Comparison of ENCODE assay signal across 28 cellular contexts in the genomic region with DNA sequence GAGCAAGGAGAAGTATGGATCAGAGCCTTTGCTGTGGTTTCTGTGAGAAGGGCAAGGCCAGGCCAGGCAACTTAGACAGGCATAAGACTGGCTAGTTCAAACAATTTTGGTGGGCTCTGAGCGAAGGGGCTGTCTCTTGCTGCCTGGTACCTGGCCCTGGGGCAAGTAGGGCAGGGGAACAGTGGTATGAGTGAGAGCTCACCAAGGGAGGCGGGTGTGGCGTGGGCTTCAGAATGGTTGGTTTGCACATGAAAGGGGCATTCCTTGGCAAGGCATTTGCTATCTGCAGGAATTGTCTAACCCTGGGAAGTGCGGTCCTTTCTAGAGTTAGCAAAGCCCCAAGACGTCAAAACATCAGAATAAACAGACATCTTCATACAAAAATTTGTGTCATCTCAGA.
"Had no signal": no experiment of that assay in that cellular context is flagged by ENCODE, and none has a peak within 500 bp of the region (broad histone marks: within the 10 kb centered on the region; RNA-seq: fewer than 3 reads in every experiment).

No MANE protein-coding gene starts in this region.

- DNase-seq: hippocampal formation; immature natural killer cell; kidney; left colon; left lung; lower lobe of right lung; mammary epithelial cell; mesenchymal stem cell; naive B cell; natural killer cell; nephron progenitor cell; occipital lobe; right lobe of liver; stimulated activated CD4-positive, alpha-beta T cell treated with anti-CD3 and anti-CD28 coated beads, Interleukin-12 subunit alpha, Interleukin-12 subunit beta, amount 100 ng/mL, for 4 hours; stimulated activated CD4-positive, alpha-beta T cell treated with anti-CD3 and anti-CD28 coated beads, Interleukin-4, amount 100 ng/mL, for 24 hours; tibial artery had no signal

- H3K4me1 ChIP-seq: left lung, lower lobe of right lung, parathyroid adenoma, right atrium auricular region, right lobe of liver, suprapubic skin, tibial artery had no signal

- H3K4me2 ChIP-seq: neural progenitor cell, smooth muscle cell had no signal

- H3K9me3 Mint-ChIP-seq: immature natural killer cell, natural killer cell, nephron progenitor cell, type B pancreatic cell had no signal

- H3K4me1 Mint-ChIP-seq: immature natural killer cell; mesothelial cell of epicardium; naive B cell; natural killer cell; nephron progenitor cell; stimulated activated effector memory CD8-positive, alpha-beta T cell treated with anti-CD3 and anti-CD28 coated beads, Interleukin-12 subunit alpha, Interleukin-12 subunit beta, amount 100 ng/mL, for 72 hours had no signal

- H3K9ac ChIP-seq: neural progenitor cell, parathyroid adenoma had no signal

- H3K27me3 ChIP-seq: left lung, neural progenitor cell, neutrophil, right atrium auricular region, right lobe of liver had no signal

- H3K9me3 ChIP-seq: lower lobe of right lung, neutrophil, right atrium auricular region, right lobe of liver, suprapubic skin, thoracic aorta, tibial artery had no signal

- H3K79me2 ChIP-seq: parathyroid adenoma had no signal

- H2AFZ ChIP-seq: neural progenitor cell, parathyroid adenoma had no signal

- H3K4me3 ChIP-seq: left lung, lower lobe of right lung, neural progenitor cell, right atrium auricular region, right lobe of liver, smooth muscle cell, suprapubic skin, thoracic aorta, tibial artery had no signal

- ATAC-seq: left colon, left lung, lower lobe of right lung, natural killer cell, right lobe of liver had no signal

- FAIRE-seq: islet of Langerhans, kidney had no signal

- H3K36me3 ChIP-seq: left lung, lower lobe of right lung, neural progenitor cell, neutrophil, right atrium auricular region, right lobe of liver, suprapubic skin, thoracic aorta, tibial artery had no signal

- H3K4me3 Mint-ChIP-seq: immature natural killer cell; mesothelial cell of epicardium; naive B cell; natural killer cell; nephron progenitor cell; neural progenitor cell; stimulated activated effector memory CD8-positive, alpha-beta T cell treated with anti-CD3 and anti-CD28 coated beads, Interleukin-12 subunit alpha, Interleukin-12 subunit beta, amount 100 ng/mL, for 72 hours; stimulated activated naive CD8-positive, alpha-beta T cell treated with anti-CD3 and anti-CD28 coated beads, Interleukin-15, Interleukin-2, amounts not matched to agents 100 ng/mL and 50 ng/mL, for 24 hours; type B pancreatic cell had no signal

- H3K36me3 Mint-ChIP-seq: immature natural killer cell; mesothelial cell of epicardium; naive B cell; natural killer cell; neural progenitor cell; stimulated activated effector memory CD8-positive, alpha-beta T cell treated with anti-CD3 and anti-CD28 coated beads, Interleukin-12 subunit alpha, Interleukin-12 subunit beta, amount 100 ng/mL, for 72 hours; type B pancreatic cell had no signal

- H3K27ac ChIP-seq: left lung, lower lobe of right lung, neural progenitor cell, neutrophil, parathyroid adenoma, right atrium auricular region, right lobe of liver, suprapubic skin, thoracic aorta, tibial artery had no signal
